20 cellular contexts compared by ENCODE assay signal in genomic region chr17:12316021-12316420, GRCh38.
"Had no signal": no experiment of that assay in that cellular context is flagged by ENCODE, and none has a peak within 500 bp of the region (broad histone marks: within the 10 kb centered on the region; RNA-seq: fewer than 3 reads in every experiment).

No MANE protein-coding gene starts in this region.

- H3K36me3 ChIP-seq: gastrocnemius medialis, left lung, prostate gland, right atrium auricular region, stomach, thyroid gland had no signal

- H3K9me3 ChIP-seq: gastrocnemius medialis, prostate gland, thyroid gland had no signal

- H3K27ac ChIP-seq: dorsolateral prefrontal cortex, gastrocnemius medialis, left lung, prostate gland, right atrium auricular region, stomach, thyroid gland had no signal

- ATAC-seq: gastrocnemius medialis; left cardiac atrium; left lung; naive thymus-derived CD8-positive, alpha-beta T cell; sciatic nerve; stimulated activated effector memory CD8-positive, alpha-beta T cell treated with anti-CD3 and anti-CD28 coated beads, Interleukin-12 subunit alpha, Interleukin-12 subunit beta, amount 100 ng/mL, for 72 hours had no signal

- H3K27me3 ChIP-seq: dorsolateral prefrontal cortex, gastrocnemius medialis, left lung, right atrium auricular region, stomach, thyroid gland had no signal

- DNase-seq: dorsolateral prefrontal cortex; effector CD4-positive, alpha-beta T cell; gastrocnemius medialis; head of caudate nucleus; hippocampal formation; left cardiac atrium; left lung; mesendoderm; naive thymus-derived CD8-positive, alpha-beta T cell; nephron progenitor cell; nucleus accumbens; stimulated activated CD4-positive, alpha-beta T cell treated with anti-CD3 and anti-CD28 coated beads, Interleukin-2, amount 100 ng/mL, for 24 hours; stimulated activated CD4-positive, alpha-beta T cell treated with anti-CD3 and anti-CD28 coated beads, Interleukin-4, amount 100 ng/mL, for 24 hours; stimulated activated naive CD4-positive, alpha-beta T cell treated with Interleukin-2 at 50 U/mL for 16 hours; stomach; thyroid gland had no signal

- H3K4me1 ChIP-seq: gastrocnemius medialis, left lung, prostate gland, stomach, thyroid gland had no signal

- H3K4me3 ChIP-seq: dorsolateral prefrontal cortex, gastrocnemius medialis, left lung, prostate gland, right atrium auricular region, stomach, thyroid gland had no signal
